Comparison of ENCODE assay signal across 8 cellular contexts in the genomic region with DNA sequence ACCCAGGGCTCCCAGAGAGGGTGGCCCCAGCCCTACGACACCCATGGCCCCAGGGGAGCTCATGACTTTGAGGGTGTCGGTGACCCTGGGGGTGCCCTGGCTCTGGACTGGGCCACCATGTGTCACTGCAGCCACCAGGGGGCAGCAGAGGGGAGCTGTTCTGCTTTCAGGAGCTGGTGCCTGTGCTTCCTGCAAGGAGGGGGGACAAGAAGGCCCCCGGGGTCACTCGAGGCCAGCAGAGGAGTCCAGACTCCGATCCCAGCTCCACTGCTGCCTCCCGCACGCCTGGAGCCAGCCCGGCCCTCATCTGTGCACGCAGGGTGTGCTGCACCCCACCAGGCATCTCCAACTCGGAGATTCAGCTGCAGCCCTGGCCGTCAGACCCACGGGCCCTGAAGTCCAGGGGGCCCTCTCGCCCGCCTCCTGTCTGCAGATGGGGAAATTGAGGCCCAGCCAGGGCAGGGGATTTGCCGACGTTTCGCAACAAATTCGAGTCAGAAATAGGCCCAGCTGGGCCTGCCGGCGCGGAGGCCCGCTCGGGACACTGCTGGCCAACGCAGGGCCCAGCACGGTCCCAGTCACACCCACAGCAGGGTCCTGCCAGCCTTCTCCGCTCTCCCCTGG. TPM values are rescaled to one million over a fixed set of nuclear protein-coding genes. Genes with fewer than 3 reads are reported as not detected.
DNase-seq lines count a peak whose midpoint lies in the region; ATAC-seq and TF ChIP-seq lines count a peak whose summit lies in the region.

No MANE protein-coding gene starts in this region.

- DNase-seq in DMS53 treated with DMSO at 0.1 percent for 48 hours (lab: John Stamatoyannopoulos, UW; ENCODE audit: unreplicated experiment): peak; percentile 40
- peak; percentile 85 for DNase-seq in activated naive CD4-positive, alpha-beta T cell treated with anti-CD3 and anti-CD28 coated beads, Interleukin-2, amount 50 U/mL, for 16 hours
- DNase-seq in germinal center (ENCODE audit: low spot score): peak; percentile 89
- peak; percentile 99 for DNase-seq in osteoblast (ENCODE audit: insufficient read length, low spot score, missing footprints)
- DNase-seq in substantia nigra (lab: John Stamatoyannopoulos, UW): peak in 46 of 49 donors; percentile 62 to 99 (median 88)

- H3K9me3 ChIP-seq in osteoblast (ENCODE audit: low read depth, low read length): peaks cover 4% of the 10 kb centered on the region

- no peaks in the 10 kb centered on the region for H3K36me3 ChIP-seq in osteoblast (ENCODE audit: insufficient read depth, low read length)

- H3K79me2 ChIP-seq in osteoblast (ENCODE audit: insufficient read depth, low read length): peaks cover 32% of the 10 kb centered on the region

- H2AFZ ChIP-seq in osteoblast (ENCODE audit: low read length): peak overlapping the region; percentile 69

- no peaks in the 10 kb centered on the region for H3K27me3 ChIP-seq in osteoblast (ENCODE audit: insufficient read depth, low read length)

- ATAC-seq in SK-N-SH treated with all-trans-retinoic acid at 6 μM for 48 hours (peak; percentile 76), GM19324 (IDR thresholded peaks at IDR 0.05; ENCODE audit: low FRiP score, unreplicated experiment) (no peak)

- H3K4me2 ChIP-seq in osteoblast (ENCODE audit: insufficient read depth, low read length): peak overlapping the region; percentile 76

- peaks cover 46% of the 10 kb centered on the region for H3K4me1 ChIP-seq in osteoblast (ENCODE audit: insufficient read depth, low read length)

- no peaks in the 10 kb centered on the region for H4K20me1 ChIP-seq in osteoblast (ENCODE audit: insufficient read depth, low read length)

- TF ChIP-seq CTCF in LNCAP (IDR thresholded peaks at IDR 0.05) (peak; percentile 97), osteoblast (IDR thresholded peaks at IDR 0.05; ENCODE audit: extremely low read depth, low read depth, low read length) (peak; percentile 93)

- H3K27ac ChIP-seq in osteoblast (ENCODE audit: low read depth, low read length) (peak overlapping the region; percentile 98), substantia nigra (ENCODE audit: low read depth, low read length, poor library complexity, severe bottlenecking) (peak overlapping the region; percentile 50)

- peak overlapping the region; percentile 62 for H3K4me3 ChIP-seq in osteoblast (ENCODE audit: insufficient read depth, low read length)

TF ChIP-seq in SK-N-SH treated with all-trans-retinoic acid at 6 μM for 48 hours, 23 proteins besides CTCF, POLR2A, EP300 and RAD21:
- TF ChIP-seq, protein P1, sequence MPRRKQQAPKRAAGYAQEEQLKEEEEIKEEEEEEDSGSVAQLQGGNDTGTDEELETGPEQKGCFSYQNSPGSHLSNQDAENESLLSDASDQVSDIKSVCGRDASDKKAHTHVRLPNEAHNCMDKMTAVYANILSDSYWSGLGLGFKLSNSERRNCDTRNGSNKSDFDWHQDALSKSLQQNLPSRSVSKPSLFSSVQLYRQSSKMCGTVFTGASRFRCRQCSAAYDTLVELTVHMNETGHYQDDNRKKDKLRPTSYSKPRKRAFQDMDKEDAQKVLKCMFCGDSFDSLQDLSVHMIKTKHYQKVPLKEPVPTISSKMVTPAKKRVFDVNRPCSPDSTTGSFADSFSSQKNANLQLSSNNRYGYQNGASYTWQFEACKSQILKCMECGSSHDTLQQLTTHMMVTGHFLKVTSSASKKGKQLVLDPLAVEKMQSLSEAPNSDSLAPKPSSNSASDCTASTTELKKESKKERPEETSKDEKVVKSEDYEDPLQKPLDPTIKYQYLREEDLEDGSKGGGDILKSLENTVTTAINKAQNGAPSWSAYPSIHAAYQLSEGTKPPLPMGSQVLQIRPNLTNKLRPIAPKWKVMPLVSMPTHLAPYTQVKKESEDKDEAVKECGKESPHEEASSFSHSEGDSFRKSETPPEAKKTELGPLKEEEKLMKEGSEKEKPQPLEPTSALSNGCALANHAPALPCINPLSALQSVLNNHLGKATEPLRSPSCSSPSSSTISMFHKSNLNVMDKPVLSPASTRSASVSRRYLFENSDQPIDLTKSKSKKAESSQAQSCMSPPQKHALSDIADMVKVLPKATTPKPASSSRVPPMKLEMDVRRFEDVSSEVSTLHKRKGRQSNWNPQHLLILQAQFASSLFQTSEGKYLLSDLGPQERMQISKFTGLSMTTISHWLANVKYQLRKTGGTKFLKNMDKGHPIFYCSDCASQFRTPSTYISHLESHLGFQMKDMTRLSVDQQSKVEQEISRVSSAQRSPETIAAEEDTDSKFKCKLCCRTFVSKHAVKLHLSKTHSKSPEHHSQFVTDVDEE (CRISPR knock-in tag; IDR thresholded peaks at IDR 0.05): peak; percentile 49; the same call in 1 of the 2 replicates
- TF ChIP-seq, protein P2, sequence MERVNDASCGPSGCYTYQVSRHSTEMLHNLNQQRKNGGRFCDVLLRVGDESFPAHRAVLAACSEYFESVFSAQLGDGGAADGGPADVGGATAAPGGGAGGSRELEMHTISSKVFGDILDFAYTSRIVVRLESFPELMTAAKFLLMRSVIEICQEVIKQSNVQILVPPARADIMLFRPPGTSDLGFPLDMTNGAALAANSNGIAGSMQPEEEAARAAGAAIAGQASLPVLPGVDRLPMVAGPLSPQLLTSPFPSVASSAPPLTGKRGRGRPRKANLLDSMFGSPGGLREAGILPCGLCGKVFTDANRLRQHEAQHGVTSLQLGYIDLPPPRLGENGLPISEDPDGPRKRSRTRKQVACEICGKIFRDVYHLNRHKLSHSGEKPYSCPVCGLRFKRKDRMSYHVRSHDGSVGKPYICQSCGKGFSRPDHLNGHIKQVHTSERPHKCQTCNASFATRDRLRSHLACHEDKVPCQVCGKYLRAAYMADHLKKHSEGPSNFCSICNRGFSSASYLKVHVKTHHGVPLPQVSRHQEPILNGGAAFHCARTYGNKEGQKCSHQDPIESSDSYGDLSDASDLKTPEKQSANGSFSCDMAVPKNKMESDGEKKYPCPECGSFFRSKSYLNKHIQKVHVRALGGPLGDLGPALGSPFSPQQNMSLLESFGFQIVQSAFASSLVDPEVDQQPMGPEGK (CRISPR knock-in tag; IDR thresholded peaks at IDR 0.05; ENCODE audit: borderline replicate concordance): peak; percentile 92
- TF ChIP-seq ZFP3 (CRISPR knock-in tag; IDR thresholded peaks at IDR 0.05): peak; percentile 66
- TF ChIP-seq TCF4 (CRISPR knock-in tag; IDR thresholded peaks at IDR 0.05; ENCODE audit: borderline replicate concordance): 0 out of 2 replicates have a peak, but pooled peaks have one; percentile 22
- TF ChIP-seq GLIS3 (CRISPR knock-in tag; IDR thresholded peaks at IDR 0.05): no peak
- no peak for TF ChIP-seq PPARA (CRISPR knock-in tag; IDR thresholded peaks at IDR 0.05; ENCODE audit: borderline replicate concordance)

RNA-seq across cellular contexts. Expression of gene WNT7B, which starts 29.5 kb away (rescaled TPM):
- total RNA-seq in osteoblast: 0.59 TPM in 1 of 2 replicates, not detected in the other

Comparison
In these comparisons a context has a peak if more than half of its experiments do, and no peak if none do; other contexts are left out.
1. DNase-seq: peak in every context shown above with its lines; median percentile 99 in osteoblast; 89 in germinal center; 88 in substantia nigra; 85 in activated naive CD4-positive, alpha-beta T cell treated with anti-CD3 and anti-CD28 coated beads, Interleukin-2, amount 50 U/mL, for 16 hours; 40 in DMS53 treated with DMSO at 0.1 percent for 48 hours.